In genomic region chr2:152355411-152355831, GRCh38 we compare ENCODE assay signal across 1 cellular context.
TF ChIP-seq lines count a peak whose summit lies in the region.

No MANE protein-coding gene starts in this region.

TF ChIP-seq in HepG2, 621 proteins besides CTCF, POLR2A, EP300 and RAD21 (continued from another document and continues in another):
- TF ChIP-seq ZNF101 (CRISPR knock-in tag; IDR thresholded peaks at IDR 0.05; ENCODE audit: borderline replicate concordance, low read depth) (no peak), TFDP2 (CRISPR knock-in tag; IDR thresholded peaks at IDR 0.05) (no peak), PITX1 (CRISPR knock-in tag; IDR thresholded peaks at IDR 0.05) (no peak), ZNF556 (CRISPR knock-in tag; IDR thresholded peaks at IDR 0.05; ENCODE audit: borderline replicate concordance) (no peak), NFYB (CRISPR knock-in tag; IDR thresholded peaks at IDR 0.05) (no peak), MTA3 (CRISPR knock-in tag; IDR thresholded peaks at IDR 0.05) (no peak), ZNF354B (CRISPR knock-in tag; IDR thresholded peaks at IDR 0.05) (no peak), CEBPB (IDR thresholded peaks at IDR 0.05; ENCODE audit: borderline replicate concordance, low read depth, low read length) (no peak), PRDM15 (CRISPR knock-in tag; IDR thresholded peaks at IDR 0.05) (no peak), KLF11 (CRISPR knock-in tag; IDR thresholded peaks at IDR 0.05) (no peak), POGZ (CRISPR knock-in tag; IDR thresholded peaks at IDR 0.05) (peak; percentile 59), BCL6 (CRISPR knock-in tag; IDR thresholded peaks at IDR 0.05) (peak; percentile 85), CENPT (CRISPR knock-in tag; IDR thresholded peaks at IDR 0.05; ENCODE audit: low read depth) (no peak), ZNF44 (CRISPR knock-in tag; IDR thresholded peaks at IDR 0.05) (no peak), FOXO4 (CRISPR knock-in tag; conservative IDR thresholded peaks at IDR 0.05) (no peak), HINFP (CRISPR knock-in tag; IDR thresholded peaks at IDR 0.05; ENCODE audit: low read depth) (no peak), ZNF691 (CRISPR knock-in tag; IDR thresholded peaks at IDR 0.05; ENCODE audit: borderline replicate concordance, low read depth) (no peak), ZNF292 (CRISPR knock-in tag; IDR thresholded peaks at IDR 0.05; ENCODE audit: borderline replicate concordance, low read depth) (0 out of 2 replicates have a peak, but pooled peaks have one; percentile 20), ZNF883 (CRISPR knock-in tag; IDR thresholded peaks at IDR 0.05; ENCODE audit: not compliant biosample characterization) (no peak), NR2F1 (CRISPR knock-in tag; IDR thresholded peaks at IDR 0.05) (peak in 1 of 2 experiments; percentile 35; a peak in 2 of 4 replicates), SIX4 (CRISPR knock-in tag; IDR thresholded peaks at IDR 0.05) (no peak), ZNF770 (CRISPR knock-in tag; IDR thresholded peaks at IDR 0.05) (no peak), PAX8 (CRISPR knock-in tag; IDR thresholded peaks at IDR 0.05; ENCODE audit: borderline replicate concordance) (no peak), FOSL2 (CRISPR knock-in tag; IDR thresholded peaks at IDR 0.05) (peak; percentile 32; the same call in 1 of the 2 replicates), RBAK (CRISPR knock-in tag; IDR thresholded peaks at IDR 0.05) (no peak), MATR3 (CRISPR knock-in tag; IDR thresholded peaks at IDR 0.05) (no peak), GATA4 (IDR thresholded peaks at IDR 0.05; ENCODE audit: borderline replicate concordance, low read depth) (no peak), HCFC1 (IDR thresholded peaks at IDR 0.05; ENCODE audit: low read depth, low read length) (no peak), ELF4 (CRISPR knock-in tag; IDR thresholded peaks at IDR 0.05; ENCODE audit: borderline replicate concordance) (no peak), ZEB1 (IDR thresholded peaks at IDR 0.05; ENCODE audit: insufficient replicate concordance, low read depth) (no peak), NCOA5 (CRISPR knock-in tag; IDR thresholded peaks at IDR 0.05) (no peak), MXD1 (CRISPR knock-in tag; IDR thresholded peaks at IDR 0.05) (no peak), PHF5A (CRISPR knock-in tag; IDR thresholded peaks at IDR 0.05; ENCODE audit: low read depth, unreplicated experiment) (no peak), PHF21A (CRISPR knock-in tag; IDR thresholded peaks at IDR 0.05) (no peak), AGO2 (optimal IDR thresholded peaks at IDR 0.05; ENCODE audit: low read depth, low read length) (peak; percentile 46), IRX3 (CRISPR knock-in tag; IDR thresholded peaks at IDR 0.05; ENCODE audit: borderline replicate concordance, low read depth) (no peak), ZBTB21 (CRISPR knock-in tag; IDR thresholded peaks at IDR 0.05) (no peak; the same call in 1 of the 2 replicates), ZNF484 (CRISPR knock-in tag; IDR thresholded peaks at IDR 0.05; ENCODE audit: borderline replicate concordance, low read depth) (no peak), NRL (CRISPR knock-in tag; IDR thresholded peaks at IDR 0.05; ENCODE audit: borderline replicate concordance) (no peak), ZBTB14 (CRISPR knock-in tag; IDR thresholded peaks at IDR 0.05) (no peak), SKIL (CRISPR knock-in tag; IDR thresholded peaks at IDR 0.05; ENCODE audit: borderline replicate concordance) (no peak), CENPX (CRISPR knock-in tag; IDR thresholded peaks at IDR 0.05) (no peak), ATM (IDR thresholded peaks at IDR 0.05; ENCODE audit: borderline replicate concordance) (no peak), RBM22 (optimal IDR thresholded peaks at IDR 0.05; ENCODE audit: low read length) (peak; percentile 60), ZSCAN12 (CRISPR knock-in tag; IDR thresholded peaks at IDR 0.05) (no peak), SALL2 (CRISPR knock-in tag; IDR thresholded peaks at IDR 0.05) (no peak), ZBTB7B (CRISPR knock-in tag; IDR thresholded peaks at IDR 0.05) (peak; percentile 47; the same call in 1 of the 2 replicates), ETV5 (CRISPR knock-in tag; IDR thresholded peaks at IDR 0.05; ENCODE audit: borderline replicate concordance) (peak; percentile 9; the same call in 1 of the 2 replicates), CHD2 (IDR thresholded peaks at IDR 0.05; ENCODE audit: low read depth, low read length) (no peak), ZBTB26 (CRISPR knock-in tag; IDR thresholded peaks at IDR 0.05; ENCODE audit: borderline replicate concordance) (peak; percentile 91), ELF1 (CRISPR knock-in tag; IDR thresholded peaks at IDR 0.05) (no peak), MXD4 (CRISPR knock-in tag; IDR thresholded peaks at IDR 0.05) (0 out of 2 replicates have a peak, but pooled peaks have one; percentile 42), KDM5B (CRISPR knock-in tag; IDR thresholded peaks at IDR 0.05; ENCODE audit: borderline replicate concordance) (no peak)
